ENCODE assay signal across 21 cellular contexts in genomic region chr7:126803990-126804389, GRCh38.
"Had no signal": no experiment of that assay in that cellular context is flagged by ENCODE, and none has a peak within 500 bp of the region (broad histone marks: within the 10 kb centered on the region; RNA-seq: fewer than 3 reads in every experiment).

No MANE protein-coding gene starts in this region.

- H3K4me1 ChIP-seq: left ventricle myocardium inferior, pancreas, psoas muscle, right atrium auricular region, upper lobe of left lung had no signal

- H3K27ac Mint-ChIP-seq: activated B cell treated with CpG ODN at 0.5 μM for 24 hours; activated CD4-positive, alpha-beta memory T cell treated with anti-CD3 and anti-CD28 coated beads, Interleukin-2, amount 10 ng/mL, durations not matched to agents 7 days and 5 days; activated naive CD4-positive, alpha-beta T cell treated with anti-CD3 and anti-CD28 coated beads, Interleukin-2, amount 10 ng/mL, durations not matched to agents 7 days and 5 days; activated naive CD8-positive, alpha-beta T cell treated with anti-CD3 and anti-CD28 coated beads, Interleukin-2, amount 50 U/mL, for 24 hours; natural killer cell had no signal

- DNase-seq: activated B cell treated with CpG ODN at 0.5 μM for 24 hours; activated CD4-positive, alpha-beta memory T cell treated with anti-CD3 and anti-CD28 coated beads, Interleukin-2, amount 10 ng/mL, durations not matched to agents 7 days and 5 days; activated CD4-positive, alpha-beta T cell treated with anti-CD3 and anti-CD28 coated beads for 4 hours; activated effector memory CD4-positive, alpha-beta T cell treated with anti-CD3 and anti-CD28 coated beads, Interleukin-2, amount 50 U/mL, for 16 hours; activated naive CD4-positive, alpha-beta T cell treated with anti-CD3 and anti-CD28 coated beads, Interleukin-2, amount 10 ng/mL, durations not matched to agents 7 days and 5 days; activated naive CD8-positive, alpha-beta T cell treated with anti-CD3 and anti-CD28 coated beads, Interleukin-2, amount 50 U/mL, for 24 hours; aorta; foreskin fibroblast; left ventricle myocardium inferior; midbrain; natural killer cell; pancreas; psoas muscle; stimulated activated CD4-positive, alpha-beta T cell treated with anti-CD3 and anti-CD28 coated beads, Interleukin-4, amount 100 ng/mL, for 24 hours; stimulated activated naive CD4-positive, alpha-beta T cell treated with Interleukin-2 at 50 U/mL for 16 hours; T1000; upper lobe of left lung had no signal

- H3K9me3 Mint-ChIP-seq: activated B cell treated with CpG ODN at 0.5 μM for 24 hours; activated CD4-positive, alpha-beta memory T cell treated with anti-CD3 and anti-CD28 coated beads, Interleukin-2, amount 10 ng/mL, durations not matched to agents 7 days and 5 days; activated naive CD8-positive, alpha-beta T cell treated with anti-CD3 and anti-CD28 coated beads, Interleukin-2, amount 50 U/mL, for 24 hours had no signal

- H3K36me3 ChIP-seq: left ventricle myocardium inferior, pancreas, right atrium auricular region, thoracic aorta, upper lobe of left lung had no signal

- H3K36me3 Mint-ChIP-seq: activated naive CD4-positive, alpha-beta T cell treated with anti-CD3 and anti-CD28 coated beads, Interleukin-2, amount 10 ng/mL, durations not matched to agents 7 days and 5 days; natural killer cell had no signal

- H3K27me3 ChIP-seq: pancreas, right atrium auricular region, upper lobe of left lung had no signal

- H3K4me3 ChIP-seq: coronary artery, left ventricle myocardium inferior, pancreas, psoas muscle, right atrium auricular region, thoracic aorta, upper lobe of left lung had no signal

- H3K4me3 Mint-ChIP-seq: activated B cell treated with CpG ODN at 0.5 μM for 24 hours; activated CD4-positive, alpha-beta memory T cell treated with anti-CD3 and anti-CD28 coated beads, Interleukin-2, amount 10 ng/mL, durations not matched to agents 7 days and 5 days; activated naive CD4-positive, alpha-beta T cell treated with anti-CD3 and anti-CD28 coated beads, Interleukin-2, amount 10 ng/mL, durations not matched to agents 7 days and 5 days; activated naive CD8-positive, alpha-beta T cell treated with anti-CD3 and anti-CD28 coated beads, Interleukin-2, amount 50 U/mL, for 24 hours; natural killer cell had no signal

- FAIRE-seq: bronchial epithelial cell, pancreas had no signal

- ATAC-seq: activated naive CD8-positive, alpha-beta T cell treated with anti-CD3 and anti-CD28 coated beads, Interleukin-2, amount 50 U/mL, for 24 hours; natural killer cell; pancreas; psoas muscle had no signal

- H3K27ac ChIP-seq: coronary artery, left ventricle myocardium inferior, pancreas, psoas muscle, right atrium auricular region, thoracic aorta, upper lobe of left lung had no signal

- H3K4me1 Mint-ChIP-seq: activated B cell treated with CpG ODN at 0.5 μM for 24 hours; activated CD4-positive, alpha-beta memory T cell treated with anti-CD3 and anti-CD28 coated beads, Interleukin-2, amount 10 ng/mL, durations not matched to agents 7 days and 5 days; activated naive CD4-positive, alpha-beta T cell treated with anti-CD3 and anti-CD28 coated beads, Interleukin-2, amount 10 ng/mL, durations not matched to agents 7 days and 5 days; activated naive CD8-positive, alpha-beta T cell treated with anti-CD3 and anti-CD28 coated beads, Interleukin-2, amount 50 U/mL, for 24 hours; natural killer cell had no signal

- H3K9me3 ChIP-seq: pancreas, psoas muscle, right atrium auricular region, thoracic aorta, upper lobe of left lung had no signal

- H3K27me3 Mint-ChIP-seq: activated B cell treated with CpG ODN at 0.5 μM for 24 hours; activated CD4-positive, alpha-beta memory T cell treated with anti-CD3 and anti-CD28 coated beads, Interleukin-2, amount 10 ng/mL, durations not matched to agents 7 days and 5 days; activated naive CD4-positive, alpha-beta T cell treated with anti-CD3 and anti-CD28 coated beads, Interleukin-2, amount 10 ng/mL, durations not matched to agents 7 days and 5 days had no signal
